In genomic region chr6:7691021-7691420, GRCh38 we compare ENCODE assay signal across 24 cellular contexts. TPM values are rescaled to one million over a fixed set of nuclear protein-coding genes. Genes with fewer than 3 reads are reported as not detected.
DNase-seq lines count a peak whose midpoint lies in the region; ATAC-seq, FAIRE-seq and TF ChIP-seq lines count a peak whose summit lies in the region.
"Had no signal": no experiment of that assay in that cellular context is flagged by ENCODE, and none has a peak within 500 bp of the region (broad histone marks: within the 10 kb centered on the region; RNA-seq: fewer than 3 reads in every experiment).

No MANE protein-coding gene starts in this region.

- no peak overlapping the region for H2BK12ac ChIP-seq in trophoblast cell (ENCODE audit: low read length)

- H3K4me3 Mint-ChIP-seq in mesothelial cell of epicardium, result no peak overlapping the region
- H3K4me3 Mint-ChIP-seq: CD4-positive, alpha-beta T cell; GM23338; H9; HFFc6 had no signal

- TF ChIP-seq CTCF in HCT116 (IDR thresholded peaks at IDR 0.05 in 2 of 3, conservative IDR thresholded peaks at IDR 0.05 in 1 of 3; ENCODE audit: borderline replicate concordance in 1 of 3, insufficient read depth in 1 of 3, low read depth in 2 of 3, low read length in 2 of 3) (no peak), RWPE2 (IDR thresholded peaks at IDR 0.05; ENCODE audit: poor library complexity, severe bottlenecking) (no peak), mesothelial cell of epicardium (IDR thresholded peaks at IDR 0.05; ENCODE audit: unreplicated experiment) (no peak)

- no peak overlapping the region for H2BK5ac ChIP-seq in trophoblast cell (ENCODE audit: low read depth, low read length, poor library complexity)

- H3K36me3 ChIP-seq in HCT116 (ENCODE audit: control insufficient read depth in 1 of 2, insufficient read depth in 2 of 2, low read length in 2 of 2), result no peaks in the 10 kb centered on the region
- no peaks in the 10 kb centered on the region for H3K36me3 ChIP-seq in RWPE2 (ENCODE audit: low read depth)
- H3K36me3 ChIP-seq in trophoblast cell (ENCODE audit: control insufficient read depth in 1 of 2, insufficient read depth in 2 of 2, low read length in 2 of 2), result no peaks in the 10 kb centered on the region
- H3K36me3 ChIP-seq: BLaER1 treated with 17β-estradiol and CSF1 and Interleukin-3, amounts not matched to agents 10 nM and 100 nM had no signal

- ATAC-seq in HCT116 (no peak), RWPE2 (ENCODE audit: low read depth) (no peak)

- CTCF ChIA-PET in HCT116 (lab: Charles Lee), result no interaction called here

- POLR2A ChIA-PET in HCT116 (lab: Charles Lee), result no interaction called here

- no peaks in the 10 kb centered on the region for H4K20me1 ChIP-seq in HCT116 (ENCODE audit: insufficient read depth)
- H4K20me1 ChIP-seq: BLaER1 treated with 17β-estradiol and CSF1 and Interleukin-3, amounts not matched to agents 10 nM and 100 nM had no signal

- H3K27ac Mint-ChIP-seq in mesothelial cell of epicardium, result no peak overlapping the region
- H3K27ac Mint-ChIP-seq: CD4-positive, alpha-beta T cell; GM23338; H9; HFFc6 had no signal

- intact Hi-C loops in HCT116 (cut with micrococcal nuclease), result no loop called here

- H3K4me3 ChIP-seq in HCT116 (replicated peaks in 1 of 2; ENCODE audit: low read depth in 1 of 2, low read length in 2 of 2), result peak overlapping the region in 1 of 2 experiments; percentile 57; a peak in 3 of 4 replicates
- H3K4me3 ChIP-seq in RWPE2 (ENCODE audit: severe bottlenecking), result no peak overlapping the region
- no peak overlapping the region for H3K4me3 ChIP-seq in trophoblast cell (ENCODE audit: low read depth, low read length)
- H3K4me3 ChIP-seq: BLaER1 treated with 17β-estradiol and CSF1 and Interleukin-3, amounts not matched to agents 10 nM and 100 nM; GM23338 had no signal

- no peaks in the 10 kb centered on the region for H3K36me3 Mint-ChIP-seq in mesothelial cell of epicardium

- no peak for FAIRE-seq in GM19239 (lab: Jason Lieb, UNC)
- FAIRE-seq: G401.6 had no signal

- H4K91ac ChIP-seq in trophoblast cell (ENCODE audit: low read depth, low read length), result no peak overlapping the region

- no peaks in the 10 kb centered on the region for H3K27me3 Mint-ChIP-seq in mesothelial cell of epicardium (ENCODE audit: low read depth)

- H4K12ac ChIP-seq in trophoblast cell (ENCODE audit: low read depth, low read length), result no peak overlapping the region

- H3K9me3 ChIP-seq in HCT116 (ENCODE audit: control insufficient read depth in 1 of 2, insufficient read depth in 1 of 2, low read depth in 1 of 2, low read length in 2 of 2), result no peaks in the 10 kb centered on the region
- H3K9me3 ChIP-seq in RWPE2 (ENCODE audit: severe bottlenecking), result peaks cover 2% of the 10 kb centered on the region
- no peaks in the 10 kb centered on the region for H3K9me3 ChIP-seq in trophoblast cell (ENCODE audit: insufficient read depth, low read depth, low read length)

- no peak overlapping the region for H3K4ac ChIP-seq in trophoblast cell (ENCODE audit: low read depth, low read length)

- H3K14ac ChIP-seq in trophoblast cell (ENCODE audit: low read length), result no peak overlapping the region

- H3K4me1 ChIP-seq in HCT116 (ENCODE audit: control insufficient read depth in 1 of 2, insufficient read depth in 2 of 2, low read length in 2 of 2), result peaks cover 14 to 29% of the 10 kb centered on the region in 2 experiments
- H3K4me1 ChIP-seq in RWPE2 (ENCODE audit: insufficient read depth, poor library complexity, severe bottlenecking), result peaks cover 19% of the 10 kb centered on the region
- H3K4me1 ChIP-seq in trophoblast cell (ENCODE audit: control insufficient read depth in 1 of 2, insufficient read depth in 2 of 2, low read length in 2 of 2), result peaks cover 8 to 10% of the 10 kb centered on the region in 2 experiments

- H3K23ac ChIP-seq in trophoblast cell (ENCODE audit: low read length), result no peak overlapping the region

- TF ChIP-seq RAD21 in HCT116 (IDR thresholded peaks at IDR 0.05; ENCODE audit: low read depth), result no peak

- H3K79me2 ChIP-seq in HCT116 (ENCODE audit: insufficient read depth, low read length) (no peaks in the 10 kb centered on the region), trophoblast cell (ENCODE audit: control insufficient read depth, insufficient read depth, low read length, poor library complexity) (no peaks in the 10 kb centered on the region)

- H2BK120ac ChIP-seq in trophoblast cell (ENCODE audit: insufficient read depth, low read length, poor library complexity), result no peak overlapping the region

- DNase-seq in HCT116 (ENCODE audit: low read depth, low spot score) (no peak), RWPE2 (ENCODE audit: low spot score) (no peak), epithelial cell of prostate (ENCODE audit: low read depth, low spot score) (no peak), trophoblast cell (peak; percentile 8 to 15), mesothelial cell of epicardium (ENCODE audit: low spot score in 2 of 2, unreplicated experiment in 2 of 2) (no peak), hepatic stellate cell (ENCODE audit: low spot score) (no peak), GM19239 (ENCODE audit: insufficient read length, low spot score) (no peak)
- DNase-seq: AML-193; CD4-positive, alpha-beta T cell; DMS53; H9; HFFc6; KG1; NCI-H1048; NCI-H1417 treated with DMSO at 0.1 percent for 48 hours; NCI-H187 treated with DMSO at 0.1 percent for 48 hours; NCI-H2107; NCI-H524; NCI-H748 treated with DMSO at 0.1 percent for 48 hours; SHP77 had no signal

- RAD21 ChIA-PET in HCT116 (lab: Charles Lee; ENCODE audit: low non-redundant PET in 1 of 2, low total read pairs in 2 of 2, uncharacterized antibody in 2 of 2, unreplicated experiment in 2 of 2), result no interaction called here

- no peak for TF ChIP-seq POLR2A in HCT116 (IDR thresholded peaks at IDR 0.05; ENCODE audit: borderline replicate concordance, extremely low read depth, insufficient read depth, insufficient read length)

- H3K18ac ChIP-seq in trophoblast cell (ENCODE audit: low read length), result no peak overlapping the region

- H3K9me3 Mint-ChIP-seq in mesothelial cell of epicardium, result peaks cover 3% of the 10 kb centered on the region
- H3K9me3 Mint-ChIP-seq: CD4-positive, alpha-beta T cell; GM23338; H9; HFFc6 had no signal

- H3K4me2 ChIP-seq in HCT116 (ENCODE audit: low read length), result peak overlapping the region; percentile 93
- H3K4me2 ChIP-seq in trophoblast cell (ENCODE audit: low read length), result no peak overlapping the region
- H3K4me2 ChIP-seq: GM23338 had no signal

- H3K9ac ChIP-seq in HCT116 (ENCODE audit: low read length) (peak overlapping the region; percentile 60; the same call in 1 of the 2 replicates), trophoblast cell (ENCODE audit: low read length) (no peak overlapping the region)
- H3K9ac ChIP-seq: BLaER1 treated with 17β-estradiol and CSF1 and Interleukin-3, amounts not matched to agents 10 nM and 100 nM had no signal

- H2AFZ ChIP-seq in HCT116 (ENCODE audit: low read depth, low read length, poor library complexity, severe bottlenecking), result peak overlapping the region; percentile 43
- H2AFZ ChIP-seq in trophoblast cell (ENCODE audit: insufficient read depth, low read length, poor library complexity), result no peak overlapping the region

- peaks cover 8% of the 10 kb centered on the region for H3K4me1 Mint-ChIP-seq in mesothelial cell of epicardium

- H3K27ac ChIP-seq in HCT116 (ENCODE audit: low read depth, low read length) (peak overlapping the region; percentile 61), RWPE2 (ENCODE audit: poor library complexity, severe bottlenecking) (peak overlapping the region; percentile 95), epithelial cell of prostate (peak overlapping the region; percentile 97), trophoblast cell (ENCODE audit: low read depth, low read length) (no peak overlapping the region)

- WGBS in trophoblast cell (ENCODE audit: extremely low coverage, insufficient coverage, insufficient read length), result no CpG with 5 or more reads among the region's 2 CpGs

- no peaks in the 10 kb centered on the region for H3K9me2 ChIP-seq in HCT116 (ENCODE audit: insufficient read depth)

- no peak overlapping the region for H2AK5ac ChIP-seq in trophoblast cell (ENCODE audit: low read length)

- H3K27me3 ChIP-seq in HCT116 (ENCODE audit: insufficient read depth, low read length) (no peaks in the 10 kb centered on the region), RWPE2 (ENCODE audit: insufficient read depth, poor library complexity, severe bottlenecking) (no peaks in the 10 kb centered on the region), trophoblast cell (ENCODE audit: insufficient read depth, low read length) (no peaks in the 10 kb centered on the region)
- H3K27me3 ChIP-seq: BLaER1 treated with 17β-estradiol and CSF1 and Interleukin-3, amounts not matched to agents 10 nM and 100 nM had no signal

- no peaks in the 10 kb centered on the region for H3K79me1 ChIP-seq in trophoblast cell (ENCODE audit: low read length)

- H4K8ac ChIP-seq in trophoblast cell (ENCODE audit: low read depth, low read length), result no peak overlapping the region

- BruUV-seq in HCT116 (replicated peaks; lab: Mats Ljungman, UMichigan), result no TSS peak

TF ChIP-seq in HCT116, 20 proteins besides CTCF, POLR2A, EP300 and RAD21:
- TF ChIP-seq ELF1 (IDR thresholded peaks at IDR 0.05; ENCODE audit: borderline replicate concordance, low read depth) (no peak), CBX3 (IDR thresholded peaks at IDR 0.05; ENCODE audit: low read depth) (no peak), YY1 (IDR thresholded peaks at IDR 0.05; ENCODE audit: extremely low read depth, insufficient replicate concordance, low read depth, low read length) (no peak), EGR1 (IDR thresholded peaks at IDR 0.05; ENCODE audit: low read depth) (no peak), EZH2phosphoT487 (IDR thresholded peaks at IDR 0.05; ENCODE audit: borderline replicate concordance) (no peak), SIN3A (IDR thresholded peaks at IDR 0.05; ENCODE audit: low read depth) (no peak), JUND (IDR thresholded peaks at IDR 0.05) (no peak), FOSL1 (IDR thresholded peaks at IDR 0.05; ENCODE audit: low read depth) (no peak)

RNA-seq across cellular contexts. Expression of gene BMP6, which starts 34.9 kb away (rescaled TPM):
- 1.6 TPM for total RNA-seq in HCT116 (2021; ENCODE audit: unreplicated experiment)
- polyA plus RNA-seq in HCT116 (2012), result 1.1 and 1.2 TPM in 2 replicates
- polyA plus RNA-seq in trophoblast cell (2013), result 2.4 and 2.7 TPM in 2 replicates
- total RNA-seq in mesothelial cell of epicardium, result 3.5 to 4.2 TPM (median 3.6 TPM) in 3 replicates
- total RNA-seq: CD4-positive, alpha-beta T cell; RPMI7951 had no signal

Comparison
In these comparisons a context has a peak if more than half of its experiments do, and no peak if none do; other contexts are left out.
1. DNase-seq: peak in trophoblast cell (2 of 2); none in HCT116 (single experiment), RWPE2 (single experiment), epithelial cell of prostate (single experiment), mesothelial cell of epicardium (0 of 2), hepatic stellate cell (single experiment) and GM19239 (single experiment).